Comparison of ENCODE assay signal across 23 cellular contexts in the genomic region with DNA sequence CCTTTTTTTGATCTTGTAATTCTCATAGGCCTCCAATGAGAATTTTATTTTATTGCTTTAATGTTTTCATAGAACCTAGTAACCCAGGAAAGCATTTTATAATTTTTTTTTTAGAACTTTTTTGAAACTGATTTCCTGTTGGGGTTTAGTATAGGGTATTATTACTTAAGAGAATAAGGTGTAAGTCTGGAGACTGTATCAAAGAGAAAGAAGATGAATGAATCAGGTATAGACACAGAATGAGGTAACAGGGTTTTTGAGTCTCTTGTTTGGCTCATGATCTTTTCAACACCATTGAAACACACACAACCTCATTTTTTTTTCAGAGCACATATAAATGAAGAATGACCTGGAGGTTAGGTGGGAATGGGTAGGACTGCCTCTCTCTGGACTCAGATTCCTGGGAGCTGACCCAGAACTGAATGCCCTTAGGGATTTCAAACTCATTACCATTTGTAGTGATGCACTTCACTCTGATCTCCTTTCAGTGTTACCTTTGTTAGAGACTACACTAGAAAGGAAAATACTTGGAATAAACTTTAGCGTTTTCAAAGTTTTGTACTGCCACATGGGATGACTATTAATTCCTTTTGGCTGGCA. TPM values are rescaled to one million over a fixed set of nuclear protein-coding genes. Genes with fewer than 3 reads are reported as not detected.
DNase-seq lines count a peak whose midpoint lies in the region; ATAC-seq, FAIRE-seq and TF ChIP-seq lines count a peak whose summit lies in the region.
"Had no signal": no experiment of that assay in that cellular context is flagged by ENCODE, and none has a peak within 500 bp of the region (broad histone marks: within the 10 kb centered on the region; RNA-seq: fewer than 3 reads in every experiment).

No MANE protein-coding gene starts in this region.

- FAIRE-seq in urothelium cell line (lab: Jason Lieb, UNC), result no peak
- FAIRE-seq: endometrium had no signal

- peak; percentile 27 for DNase-seq in MCF 10A (ENCODE audit: unreplicated experiment)
- DNase-seq in breast epithelium (ENCODE audit: low spot score in 2 of 2), result no peak
- peak; percentile 41 for DNase-seq in NCI-H226
- no peak for DNase-seq in effector memory CD8-positive, alpha-beta T cell
- DNase-seq in renal cortical epithelial cell (ENCODE audit: low read depth), result peak; percentile 87
- DNase-seq in urothelium cell line (ENCODE audit: low spot score), result no peak
- no peak for DNase-seq in T-helper 2 cell treated with Interferon-gamma antibody and Interleukin-4, amounts not matched to agents 5 μg/mL and 100 μg/mL, for 36 hours (ENCODE audit: low spot score)
- DNase-seq: activated B cell treated with CpG ODN at 0.5 μM for 24 hours; activated effector memory CD4-positive, alpha-beta T cell treated with anti-CD3 and anti-CD28 coated beads, Interleukin-2, amount 50 U/mL, for 16 hours; anterior cingulate cortex; GOT3; heart right ventricle; Kasumi-1; NCI-H1105; NCI-H2107; NCI-H526 treated with DMSO at 0.1 percent for 48 hours; sigmoid colon; SJCRH30; stimulated activated naive B cell treated with anti-CD40 and anti-IgM and Interleukin-4, amounts not matched to agents 10 μg/mL and 1 μg/mL and 100 μg/mL, for 72 hours; tibial artery had no signal

- H3K27ac Mint-ChIP-seq in MCF 10A (ENCODE audit: low read depth, unreplicated experiment), result no peak overlapping the region
- peak overlapping the region; percentile 62 to 67 for H3K27ac Mint-ChIP-seq in effector memory CD8-positive, alpha-beta T cell
- no peak overlapping the region for H3K27ac Mint-ChIP-seq in T-helper 2 cell treated with Interferon-gamma antibody and Interleukin-4, amounts not matched to agents 5 μg/mL and 100 μg/mL, for 36 hours
- H3K27ac Mint-ChIP-seq: activated B cell treated with CpG ODN at 0.5 μM for 24 hours; stimulated activated naive B cell treated with anti-CD40 and anti-IgM and Interleukin-4, amounts not matched to agents 10 μg/mL and 1 μg/mL and 100 μg/mL, for 72 hours had no signal

- no peak overlapping the region for H3K4me3 Mint-ChIP-seq in MCF 10A (ENCODE audit: unreplicated experiment)
- H3K4me3 Mint-ChIP-seq in effector memory CD8-positive, alpha-beta T cell, result peak overlapping the region; percentile 12 to 34
- H3K4me3 Mint-ChIP-seq in T-helper 2 cell treated with Interferon-gamma antibody and Interleukin-4, amounts not matched to agents 5 μg/mL and 100 μg/mL, for 36 hours, result no peak overlapping the region
- H3K4me3 Mint-ChIP-seq: activated B cell treated with CpG ODN at 0.5 μM for 24 hours; stimulated activated naive B cell treated with anti-CD40 and anti-IgM and Interleukin-4, amounts not matched to agents 10 μg/mL and 1 μg/mL and 100 μg/mL, for 72 hours had no signal

- ATAC-seq in effector memory CD8-positive, alpha-beta T cell (replicated peaks), result no peak
- no peak for ATAC-seq in HG03521 (IDR thresholded peaks at IDR 0.05; ENCODE audit: unreplicated experiment)
- ATAC-seq: heart right ventricle; stimulated activated naive B cell treated with anti-CD40 and anti-IgM and Interleukin-4, amounts not matched to agents 10 μg/mL and 1 μg/mL and 100 μg/mL, for 72 hours had no signal

- no peak for TF ChIP-seq POLR2A in breast epithelium (IDR thresholded peaks at IDR 0.05)

- intact Hi-C loops in MCF 10A (cut with micrococcal nuclease), result no loop called here
- intact Hi-C loops in breast epithelium (cut with DNase I; ENCODE audit: low total_unique reads), result no loop called here

- TF ChIP-seq CTCF in MCF 10A (IDR thresholded peaks at IDR 0.05; ENCODE audit: unreplicated experiment), result no peak
- no peak for TF ChIP-seq CTCF in breast epithelium (IDR thresholded peaks at IDR 0.05)

- CTCF ChIA-PET in MCF 10A (lab: Yijun Ruan, JAX), result no interaction called here

- H3K4me3 ChIP-seq in breast epithelium, result no peak overlapping the region
- H3K4me3 ChIP-seq: heart right ventricle, sigmoid colon, SJCRH30, tibial artery had no signal

- no peaks in the 10 kb centered on the region for H3K4me1 Mint-ChIP-seq in MCF 10A (ENCODE audit: insufficient read depth, unreplicated experiment)
- H3K4me1 Mint-ChIP-seq in effector memory CD8-positive, alpha-beta T cell (ENCODE audit: low read depth in 2 of 2), result peaks cover 36 to 59% of the 10 kb centered on the region in 2 donors
- peaks cover 13% of the 10 kb centered on the region for H3K4me1 Mint-ChIP-seq in T-helper 2 cell treated with Interferon-gamma antibody and Interleukin-4, amounts not matched to agents 5 μg/mL and 100 μg/mL, for 36 hours (ENCODE audit: low read depth)

- H3K36me3 Mint-ChIP-seq in MCF 10A (ENCODE audit: insufficient read depth, unreplicated experiment), result no peaks in the 10 kb centered on the region
- H3K36me3 Mint-ChIP-seq in effector memory CD8-positive, alpha-beta T cell (ENCODE audit: insufficient read depth), result peaks cover 18% of the 10 kb centered on the region
- peaks cover 2% of the 10 kb centered on the region for H3K36me3 Mint-ChIP-seq in T-helper 2 cell treated with Interferon-gamma antibody and Interleukin-4, amounts not matched to agents 5 μg/mL and 100 μg/mL, for 36 hours (ENCODE audit: low read depth)

- H3K4me1 ChIP-seq in breast epithelium, result no peaks in the 10 kb centered on the region
- H3K4me1 ChIP-seq: parathyroid adenoma, sigmoid colon, SJCRH30, tibial artery had no signal

- no peaks in the 10 kb centered on the region for H3K9me3 ChIP-seq in breast epithelium
- H3K9me3 ChIP-seq: heart right ventricle, sigmoid colon, SJCRH30, tibial artery had no signal

- no TSS peak for BruUV-seq in MCF 10A (replicated peaks; lab: Mats Ljungman, UMichigan)

- POLR2A ChIA-PET in MCF 10A (lab: Yijun Ruan, JAX), result interaction anchor here (0.8 to 1.8 kb wide), 3 partner anchors 8 to 80 kb away, joined by 3 to 7 read pairs (median 4); no protein-coding TSS in a partner anchor

- no peaks in the 10 kb centered on the region for H3K27me3 ChIP-seq in breast epithelium
- H3K27me3 ChIP-seq: heart right ventricle, sigmoid colon, SJCRH30, tibial artery had no signal

- no peaks in the 10 kb centered on the region for H3K27me3 Mint-ChIP-seq in MCF 10A (ENCODE audit: insufficient read depth, unreplicated experiment)
- H3K27me3 Mint-ChIP-seq in effector memory CD8-positive, alpha-beta T cell, result no peaks in the 10 kb centered on the region
- no peaks in the 10 kb centered on the region for H3K27me3 Mint-ChIP-seq in T-helper 2 cell treated with Interferon-gamma antibody and Interleukin-4, amounts not matched to agents 5 μg/mL and 100 μg/mL, for 36 hours (ENCODE audit: low read depth)
- H3K27me3 Mint-ChIP-seq: activated B cell treated with CpG ODN at 0.5 μM for 24 hours; stimulated activated naive B cell treated with anti-CD40 and anti-IgM and Interleukin-4, amounts not matched to agents 10 μg/mL and 1 μg/mL and 100 μg/mL, for 72 hours had no signal

- no peak overlapping the region for H3K27ac ChIP-seq in breast epithelium
- H3K27ac ChIP-seq: heart right ventricle, parathyroid adenoma, sigmoid colon, SJCRH30, tibial artery had no signal

- no peaks in the 10 kb centered on the region for H3K9me3 Mint-ChIP-seq in MCF 10A (ENCODE audit: unreplicated experiment)
- H3K9me3 Mint-ChIP-seq in effector memory CD8-positive, alpha-beta T cell, result no peaks in the 10 kb centered on the region
- no peaks in the 10 kb centered on the region for H3K9me3 Mint-ChIP-seq in T-helper 2 cell treated with Interferon-gamma antibody and Interleukin-4, amounts not matched to agents 5 μg/mL and 100 μg/mL, for 36 hours
- H3K9me3 Mint-ChIP-seq: activated B cell treated with CpG ODN at 0.5 μM for 24 hours; stimulated activated naive B cell treated with anti-CD40 and anti-IgM and Interleukin-4, amounts not matched to agents 10 μg/mL and 1 μg/mL and 100 μg/mL, for 72 hours had no signal

- no peaks in the 10 kb centered on the region for H3K36me3 ChIP-seq in breast epithelium
- H3K36me3 ChIP-seq: heart right ventricle, sigmoid colon, SJCRH30, tibial artery had no signal

RNA-seq across cellular contexts. Expression of gene EPB41, which starts 51.0 kb away (rescaled TPM):
- 15.0 and 23.0 TPM in 2 replicates for total RNA-seq in MCF 10A (2022)
- 10 to 100 TPM; 36.2 to 67.2 (median 51.8) TPM for total RNA-seq in breast epithelium
- total RNA-seq in renal cortical epithelial cell, result 18.8 and 22.5 TPM in 2 replicates

Comparison
In these comparisons a context has a peak if more than half of its experiments do, and no peak if none do; other contexts are left out.
1. DNase-seq: peak in MCF 10A (single experiment), NCI-H226 (single experiment) and renal cortical epithelial cell (single experiment); none in breast epithelium (0 of 2), effector memory CD8-positive, alpha-beta T cell (0 of 3), urothelium cell line (single experiment) and T-helper 2 cell treated with Interferon-gamma antibody and Interleukin-4, amounts not matched to agents 5 μg/mL and 100 μg/mL, for 36 hours (single experiment).
2. H3K27ac Mint-ChIP-seq: peak in effector memory CD8-positive, alpha-beta T cell (2 of 2); none in MCF 10A (single experiment) and T-helper 2 cell treated with Interferon-gamma antibody and Interleukin-4, amounts not matched to agents 5 μg/mL and 100 μg/mL, for 36 hours (single experiment).
3. H3K4me3 Mint-ChIP-seq: peak in effector memory CD8-positive, alpha-beta T cell (2 of 2); none in MCF 10A (single experiment) and T-helper 2 cell treated with Interferon-gamma antibody and Interleukin-4, amounts not matched to agents 5 μg/mL and 100 μg/mL, for 36 hours (single experiment).